In the genomic region with DNA sequence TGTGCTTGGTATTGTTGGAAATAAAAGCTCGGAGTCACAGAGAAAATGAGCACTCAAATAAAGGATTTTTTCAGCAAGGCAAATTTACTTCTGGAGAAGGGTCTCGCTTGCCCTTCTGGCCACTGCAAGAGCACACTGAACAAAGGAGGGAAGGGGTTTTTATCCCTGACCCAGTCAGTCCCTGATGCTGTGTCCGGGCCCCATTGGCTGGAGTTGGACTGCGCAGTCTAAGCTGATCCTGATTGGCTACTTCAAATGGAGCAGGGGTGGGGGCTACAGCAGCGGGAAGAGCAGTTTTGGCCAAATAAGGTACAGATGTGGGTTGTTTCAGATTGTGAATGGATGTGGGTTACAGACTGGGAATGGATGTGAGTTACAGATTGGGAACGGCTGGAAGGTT, we compare ENCODE assay signal across 21 cellular contexts. TPM values are rescaled to one million over a fixed set of nuclear protein-coding genes. Genes with fewer than 3 reads are reported as not detected.
"Had no signal": no experiment of that assay in that cellular context is flagged by ENCODE, and none has a peak within 500 bp of the region (broad histone marks: within the 10 kb centered on the region; RNA-seq: fewer than 3 reads in every experiment).

No MANE protein-coding gene starts in this region.

- H3K36me3 ChIP-seq: SJSA1 had no signal

- H3K9me3 ChIP-seq: SJSA1 had no signal

- DNase-seq: Kasumi-1, KG1, MM.1S, NCI-H1092 treated with DMSO at 0.1 percent for 48 hours, NCI-H1436, NCI-H187, NCI-H2029, NCI-H2081 treated with DMSO at 0.1 percent for 48 hours, NCI-H2171, NCI-H226, NCI-H446, NCI-H510A, NCI-H524 treated with DMSO at 0.1 percent for 48 hours, NCI-H69, NCI-H774, Right ventricle myocardium superior, RPMI8226, SIG-M5 had no signal

- H3K27ac ChIP-seq: SJSA1, SK-N-MC had no signal

- H3K4me3 ChIP-seq: SJSA1, SK-N-MC had no signal

RNA-seq across cellular contexts. Expression of a gene that starts 4.3 kb away (rescaled TPM):
- total RNA-seq: HT-29 had no signal
